In the genomic region with DNA sequence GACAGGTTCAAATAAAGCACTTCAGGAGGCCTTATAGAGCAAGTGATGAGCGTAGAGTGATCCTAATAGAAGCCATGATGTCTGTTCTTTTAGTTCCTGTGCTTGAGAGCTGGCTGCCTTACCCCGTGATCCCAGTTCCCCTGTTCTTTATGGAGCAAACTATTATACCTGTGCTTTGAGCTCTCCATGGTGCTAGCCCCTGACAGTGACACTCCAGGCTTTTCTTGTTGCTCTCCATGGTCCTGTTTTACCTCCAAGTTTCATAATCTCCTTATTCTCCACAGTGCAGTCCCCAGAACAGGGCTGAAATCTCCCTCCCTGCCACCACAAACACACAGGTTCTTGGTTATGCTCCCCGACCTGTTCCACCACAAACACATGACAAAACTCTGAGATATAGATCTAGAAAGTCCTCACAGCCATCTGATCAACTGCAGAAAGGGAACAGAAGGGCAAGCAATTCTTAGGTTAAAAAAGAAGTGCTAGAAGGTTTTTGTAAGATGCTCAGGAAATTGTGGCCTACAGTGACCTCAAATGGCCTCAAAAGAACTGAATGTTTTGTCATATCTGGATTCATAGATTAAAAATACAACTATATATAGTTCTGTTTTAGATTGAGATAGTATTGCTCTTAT, we compare ENCODE assay signal across 1 cellular context.
TF ChIP-seq lines count a peak whose summit lies in the region.

No MANE protein-coding gene starts in this region.

TF ChIP-seq in HepG2, 621 proteins besides CTCF, POLR2A, EP300 and RAD21 (continued from another document and continues in another):
- TF ChIP-seq, protein P1, sequence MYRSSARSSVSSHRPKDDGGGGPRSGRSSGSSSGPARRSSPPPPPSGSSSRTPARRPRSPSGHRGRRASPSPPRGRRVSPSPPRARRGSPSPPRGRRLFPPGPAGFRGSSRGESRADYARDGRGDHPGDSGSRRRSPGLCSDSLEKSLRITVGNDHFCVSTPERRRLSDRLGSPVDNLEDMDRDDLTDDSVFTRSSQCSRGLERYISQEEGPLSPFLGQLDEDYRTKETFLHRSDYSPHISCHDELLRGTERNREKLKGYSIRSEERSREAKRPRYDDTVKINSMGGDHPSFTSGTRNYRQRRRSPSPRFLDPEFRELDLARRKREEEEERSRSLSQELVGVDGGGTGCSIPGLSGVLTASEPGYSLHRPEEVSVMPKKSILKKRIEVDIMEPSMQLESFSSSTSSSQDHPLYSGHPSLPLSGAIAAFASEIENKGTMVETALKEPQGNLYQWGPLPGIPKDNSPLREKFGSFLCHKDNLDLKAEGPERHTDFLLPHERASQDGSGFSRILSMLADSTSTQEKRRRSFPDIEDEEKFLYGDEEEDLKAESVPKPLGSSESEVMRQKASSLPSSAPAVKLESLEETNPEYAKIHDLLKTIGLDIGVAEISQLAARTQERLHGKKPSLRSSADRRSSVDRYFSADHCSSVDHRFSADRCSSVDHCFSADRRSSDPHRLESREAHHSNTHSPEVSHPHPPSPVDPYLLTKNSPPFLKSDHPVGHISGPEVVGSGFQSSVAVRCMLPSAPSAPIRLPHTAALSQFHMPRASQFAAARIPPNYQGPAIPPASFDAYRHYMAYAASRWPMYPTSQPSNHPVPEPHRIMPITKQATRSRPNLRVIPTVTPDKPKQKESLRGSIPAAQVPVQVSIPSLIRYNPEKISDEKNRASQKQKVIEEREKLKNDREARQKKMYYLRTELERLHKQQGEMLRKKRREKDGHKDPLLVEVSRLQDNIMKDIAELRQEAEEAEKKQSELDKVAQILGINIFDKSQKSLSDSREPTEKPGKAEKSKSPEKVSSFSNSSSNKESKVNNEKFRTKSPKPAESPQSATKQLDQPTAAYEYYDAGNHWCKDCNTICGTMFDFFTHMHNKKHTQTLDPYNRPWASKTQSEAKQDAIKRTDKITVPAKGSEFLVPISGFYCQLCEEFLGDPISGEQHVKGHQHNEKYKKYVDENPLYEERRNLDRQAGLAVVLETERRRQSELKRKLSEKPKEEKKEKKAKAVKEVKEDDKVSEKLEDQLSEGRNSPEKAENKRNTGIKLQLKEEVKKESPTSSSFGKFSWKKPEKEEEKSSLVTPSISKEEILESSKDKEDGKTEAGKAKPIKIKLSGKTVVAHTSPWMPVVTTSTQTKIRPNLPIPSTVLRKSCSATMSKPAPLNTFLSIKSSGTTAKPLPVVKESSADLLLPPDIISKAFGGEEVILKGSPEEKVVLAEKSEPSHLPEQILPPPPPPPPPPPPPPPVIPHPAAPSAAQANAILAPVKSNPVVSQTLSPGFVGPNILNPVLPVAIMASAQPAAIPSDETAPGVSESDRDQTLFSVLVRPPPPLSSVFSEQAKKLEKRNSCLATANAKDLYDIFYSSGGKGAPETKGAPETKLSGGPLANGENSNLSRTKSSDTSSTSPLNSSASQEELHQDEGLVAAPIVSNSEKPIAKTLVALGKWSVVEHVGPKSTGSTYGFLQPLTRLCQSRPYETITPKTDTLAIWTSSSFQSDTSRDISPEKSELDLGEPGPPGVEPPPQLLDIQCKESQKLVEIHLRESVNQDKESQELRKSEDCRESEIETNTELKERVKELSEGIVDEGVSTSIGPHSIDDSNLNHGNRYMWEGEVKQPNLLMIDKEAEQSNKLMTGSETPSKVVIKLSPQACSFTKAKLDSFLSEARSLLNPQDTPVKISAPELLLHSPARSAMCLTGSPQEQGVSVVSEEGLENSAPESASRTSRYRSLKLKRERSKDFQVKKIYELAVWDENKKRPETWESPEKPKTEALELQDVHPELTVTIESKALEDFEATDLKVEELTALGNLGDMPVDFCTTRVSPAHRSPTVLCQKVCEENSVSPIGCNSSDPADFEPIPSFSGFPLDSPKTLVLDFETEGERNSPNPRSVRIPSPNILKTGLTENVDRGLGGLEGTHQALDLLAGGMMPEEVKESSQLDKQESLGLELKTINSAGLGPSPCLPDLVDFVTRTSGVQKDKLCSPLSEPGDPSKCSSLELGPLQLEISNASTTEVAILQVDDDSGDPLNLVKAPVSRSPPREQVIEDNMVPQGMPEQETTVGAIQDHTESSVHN (CRISPR knock-in tag; IDR thresholded peaks at IDR 0.05), result peak; percentile 57; the same call in 1 of the 2 replicates
- TF ChIP-seq, protein P2, sequence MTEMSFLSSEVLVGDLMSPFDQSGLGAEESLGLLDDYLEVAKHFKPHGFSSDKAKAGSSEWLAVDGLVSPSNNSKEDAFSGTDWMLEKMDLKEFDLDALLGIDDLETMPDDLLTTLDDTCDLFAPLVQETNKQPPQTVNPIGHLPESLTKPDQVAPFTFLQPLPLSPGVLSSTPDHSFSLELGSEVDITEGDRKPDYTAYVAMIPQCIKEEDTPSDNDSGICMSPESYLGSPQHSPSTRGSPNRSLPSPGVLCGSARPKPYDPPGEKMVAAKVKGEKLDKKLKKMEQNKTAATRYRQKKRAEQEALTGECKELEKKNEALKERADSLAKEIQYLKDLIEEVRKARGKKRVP (CRISPR knock-in tag; IDR thresholded peaks at IDR 0.05), result peak in 1 of 2 experiments; percentile 38; a peak in 1 of 4 replicates
- TF ChIP-seq RFX1 (IDR thresholded peaks at IDR 0.05), result no peak
- TF ChIP-seq SIX1 (CRISPR knock-in tag; IDR thresholded peaks at IDR 0.05; ENCODE audit: borderline replicate concordance), result peak; percentile 83
- peak; percentile 63; the same call in 1 of the 2 replicates for TF ChIP-seq ZIK1 (CRISPR knock-in tag; IDR thresholded peaks at IDR 0.05; ENCODE audit: borderline replicate concordance, low read depth)
- TF ChIP-seq, protein P3, sequence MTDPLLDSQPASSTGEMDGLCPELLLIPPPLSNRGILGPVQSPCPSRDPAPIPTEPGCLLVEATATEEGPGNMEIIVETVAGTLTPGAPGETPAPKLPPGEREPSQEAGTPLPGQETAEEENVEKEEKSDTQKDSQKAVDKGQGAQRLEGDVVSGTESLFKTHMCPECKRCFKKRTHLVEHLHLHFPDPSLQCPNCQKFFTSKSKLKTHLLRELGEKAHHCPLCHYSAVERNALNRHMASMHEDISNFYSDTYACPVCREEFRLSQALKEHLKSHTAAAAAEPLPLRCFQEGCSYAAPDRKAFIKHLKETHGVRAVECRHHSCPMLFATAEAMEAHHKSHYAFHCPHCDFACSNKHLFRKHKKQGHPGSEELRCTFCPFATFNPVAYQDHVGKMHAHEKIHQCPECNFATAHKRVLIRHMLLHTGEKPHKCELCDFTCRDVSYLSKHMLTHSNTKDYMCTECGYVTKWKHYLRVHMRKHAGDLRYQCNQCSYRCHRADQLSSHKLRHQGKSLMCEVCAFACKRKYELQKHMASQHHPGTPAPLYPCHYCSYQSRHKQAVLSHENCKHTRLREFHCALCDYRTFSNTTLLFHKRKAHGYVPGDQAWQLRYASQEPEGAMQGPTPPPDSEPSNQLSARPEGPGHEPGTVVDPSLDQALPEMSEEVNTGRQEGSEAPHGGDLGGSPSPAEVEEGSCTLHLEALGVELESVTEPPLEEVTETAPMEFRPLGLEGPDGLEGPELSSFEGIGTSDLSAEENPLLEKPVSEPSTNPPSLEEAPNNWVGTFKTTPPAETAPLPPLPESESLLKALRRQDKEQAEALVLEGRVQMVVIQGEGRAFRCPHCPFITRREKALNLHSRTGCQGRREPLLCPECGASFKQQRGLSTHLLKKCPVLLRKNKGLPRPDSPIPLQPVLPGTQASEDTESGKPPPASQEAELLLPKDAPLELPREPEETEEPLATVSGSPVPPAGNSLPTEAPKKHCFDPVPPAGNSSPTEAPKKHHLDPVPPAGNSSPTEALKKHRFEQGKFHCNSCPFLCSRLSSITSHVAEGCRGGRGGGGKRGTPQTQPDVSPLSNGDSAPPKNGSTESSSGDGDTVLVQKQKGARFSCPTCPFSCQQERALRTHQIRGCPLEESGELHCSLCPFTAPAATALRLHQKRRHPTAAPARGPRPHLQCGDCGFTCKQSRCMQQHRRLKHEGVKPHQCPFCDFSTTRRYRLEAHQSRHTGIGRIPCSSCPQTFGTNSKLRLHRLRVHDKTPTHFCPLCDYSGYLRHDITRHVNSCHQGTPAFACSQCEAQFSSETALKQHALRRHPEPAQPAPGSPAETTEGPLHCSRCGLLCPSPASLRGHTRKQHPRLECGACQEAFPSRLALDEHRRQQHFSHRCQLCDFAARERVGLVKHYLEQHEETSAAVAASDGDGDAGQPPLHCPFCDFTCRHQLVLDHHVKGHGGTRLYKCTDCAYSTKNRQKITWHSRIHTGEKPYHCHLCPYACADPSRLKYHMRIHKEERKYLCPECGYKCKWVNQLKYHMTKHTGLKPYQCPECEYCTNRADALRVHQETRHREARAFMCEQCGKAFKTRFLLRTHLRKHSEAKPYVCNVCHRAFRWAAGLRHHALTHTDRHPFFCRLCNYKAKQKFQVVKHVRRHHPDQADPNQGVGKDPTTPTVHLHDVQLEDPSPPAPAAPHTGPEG (CRISPR knock-in tag; IDR thresholded peaks at IDR 0.05), result peak; percentile 89
- peak; percentile 65; the same call in 1 of the 2 replicates for TF ChIP-seq NAIF1 (CRISPR knock-in tag; IDR thresholded peaks at IDR 0.05; ENCODE audit: borderline replicate concordance)
- TF ChIP-seq SIX4 (CRISPR knock-in tag; IDR thresholded peaks at IDR 0.05), result peak; percentile 87
- TF ChIP-seq, protein P4, sequence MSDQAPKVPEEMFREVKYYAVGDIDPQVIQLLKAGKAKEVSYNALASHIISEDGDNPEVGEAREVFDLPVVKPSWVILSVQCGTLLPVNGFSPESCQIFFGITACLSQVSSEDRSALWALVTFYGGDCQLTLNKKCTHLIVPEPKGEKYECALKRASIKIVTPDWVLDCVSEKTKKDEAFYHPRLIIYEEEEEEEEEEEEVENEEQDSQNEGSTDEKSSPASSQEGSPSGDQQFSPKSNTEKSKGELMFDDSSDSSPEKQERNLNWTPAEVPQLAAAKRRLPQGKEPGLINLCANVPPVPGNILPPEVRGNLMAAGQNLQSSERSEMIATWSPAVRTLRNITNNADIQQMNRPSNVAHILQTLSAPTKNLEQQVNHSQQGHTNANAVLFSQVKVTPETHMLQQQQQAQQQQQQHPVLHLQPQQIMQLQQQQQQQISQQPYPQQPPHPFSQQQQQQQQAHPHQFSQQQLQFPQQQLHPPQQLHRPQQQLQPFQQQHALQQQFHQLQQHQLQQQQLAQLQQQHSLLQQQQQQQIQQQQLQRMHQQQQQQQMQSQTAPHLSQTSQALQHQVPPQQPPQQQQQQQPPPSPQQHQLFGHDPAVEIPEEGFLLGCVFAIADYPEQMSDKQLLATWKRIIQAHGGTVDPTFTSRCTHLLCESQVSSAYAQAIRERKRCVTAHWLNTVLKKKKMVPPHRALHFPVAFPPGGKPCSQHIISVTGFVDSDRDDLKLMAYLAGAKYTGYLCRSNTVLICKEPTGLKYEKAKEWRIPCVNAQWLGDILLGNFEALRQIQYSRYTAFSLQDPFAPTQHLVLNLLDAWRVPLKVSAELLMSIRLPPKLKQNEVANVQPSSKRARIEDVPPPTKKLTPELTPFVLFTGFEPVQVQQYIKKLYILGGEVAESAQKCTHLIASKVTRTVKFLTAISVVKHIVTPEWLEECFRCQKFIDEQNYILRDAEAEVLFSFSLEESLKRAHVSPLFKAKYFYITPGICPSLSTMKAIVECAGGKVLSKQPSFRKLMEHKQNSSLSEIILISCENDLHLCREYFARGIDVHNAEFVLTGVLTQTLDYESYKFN (CRISPR knock-in tag; conservative IDR thresholded peaks at IDR 0.05), result no peak
- no peak for TF ChIP-seq PTBP1 (IDR thresholded peaks at IDR 0.05; ENCODE audit: low read depth, low read length, poor library complexity, severe bottlenecking)
- TF ChIP-seq, protein P5, sequence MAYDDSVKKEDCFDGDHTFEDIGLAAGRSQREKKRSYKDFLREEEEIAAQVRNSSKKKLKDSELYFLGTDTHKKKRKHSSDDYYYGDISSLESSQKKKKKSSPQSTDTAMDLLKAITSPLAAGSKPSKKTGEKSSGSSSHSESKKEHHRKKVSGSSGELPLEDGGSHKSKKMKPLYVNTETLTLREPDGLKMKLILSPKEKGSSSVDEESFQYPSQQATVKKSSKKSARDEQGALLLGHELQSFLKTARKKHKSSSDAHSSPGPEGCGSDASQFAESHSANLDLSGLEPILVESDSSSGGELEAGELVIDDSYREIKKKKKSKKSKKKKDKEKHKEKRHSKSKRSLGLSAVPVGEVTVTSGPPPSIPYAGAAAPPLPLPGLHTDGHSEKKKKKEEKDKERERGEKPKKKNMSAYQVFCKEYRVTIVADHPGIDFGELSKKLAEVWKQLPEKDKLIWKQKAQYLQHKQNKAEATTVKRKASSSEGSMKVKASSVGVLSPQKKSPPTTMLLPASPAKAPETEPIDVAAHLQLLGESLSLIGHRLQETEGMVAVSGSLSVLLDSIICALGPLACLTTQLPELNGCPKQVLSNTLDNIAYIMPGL (CRISPR knock-in tag; IDR thresholded peaks at IDR 0.05; ENCODE audit: borderline replicate concordance in 1 of 2, low read depth in 1 of 2), result peak in 1 of 2 experiments; percentile 55; a peak in 1 of 4 replicates
- peak; percentile 95; the same call in 1 of the 2 replicates for TF ChIP-seq ZNF816 (CRISPR knock-in tag; IDR thresholded peaks at IDR 0.05; ENCODE audit: borderline replicate concordance)
- TF ChIP-seq KDM3A (CRISPR knock-in tag; IDR thresholded peaks at IDR 0.05; ENCODE audit: low read depth), result peak; percentile 64; the same call in 1 of the 2 replicates
- TF ChIP-seq KMT2B (CRISPR knock-in tag; IDR thresholded peaks at IDR 0.05), result peak; percentile 86; the same call in 1 of the 2 replicates
- TF ChIP-seq, protein P6, sequence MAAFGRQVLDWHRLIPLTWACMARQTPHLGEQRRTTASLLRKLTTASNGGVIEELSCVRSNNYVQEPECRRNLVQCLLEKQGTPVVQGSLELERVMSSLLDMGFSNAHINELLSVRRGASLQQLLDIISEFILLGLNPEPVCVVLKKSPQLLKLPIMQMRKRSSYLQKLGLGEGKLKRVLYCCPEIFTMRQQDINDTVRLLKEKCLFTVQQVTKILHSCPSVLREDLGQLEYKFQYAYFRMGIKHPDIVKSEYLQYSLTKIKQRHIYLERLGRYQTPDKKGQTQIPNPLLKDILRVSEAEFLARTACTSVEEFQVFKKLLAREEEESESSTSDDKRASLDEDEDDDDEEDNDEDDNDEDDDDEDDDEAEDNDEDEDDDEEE (CRISPR knock-in tag; IDR thresholded peaks at IDR 0.05), result peak; percentile 93
- peak; percentile 82; the same call in 1 of the 2 replicates for TF ChIP-seq ZSCAN25 (CRISPR knock-in tag; IDR thresholded peaks at IDR 0.05)
- peak; percentile 91; the same call in 1 of the 2 replicates for TF ChIP-seq ZNF660 (CRISPR knock-in tag; IDR thresholded peaks at IDR 0.05; ENCODE audit: borderline replicate concordance, low read depth)
- peak; percentile 46; the same call in 1 of the 2 replicates for TF ChIP-seq YEATS4 (CRISPR knock-in tag; IDR thresholded peaks at IDR 0.05; ENCODE audit: borderline replicate concordance)
- TF ChIP-seq ZNF33B (CRISPR knock-in tag; IDR thresholded peaks at IDR 0.05), result 0 out of 2 replicates have a peak, but pooled peaks have one; percentile 42
- TF ChIP-seq SALL2 (CRISPR knock-in tag; IDR thresholded peaks at IDR 0.05), result peak; percentile 71; the same call in 1 of the 2 replicates
- TF ChIP-seq, protein P7, sequence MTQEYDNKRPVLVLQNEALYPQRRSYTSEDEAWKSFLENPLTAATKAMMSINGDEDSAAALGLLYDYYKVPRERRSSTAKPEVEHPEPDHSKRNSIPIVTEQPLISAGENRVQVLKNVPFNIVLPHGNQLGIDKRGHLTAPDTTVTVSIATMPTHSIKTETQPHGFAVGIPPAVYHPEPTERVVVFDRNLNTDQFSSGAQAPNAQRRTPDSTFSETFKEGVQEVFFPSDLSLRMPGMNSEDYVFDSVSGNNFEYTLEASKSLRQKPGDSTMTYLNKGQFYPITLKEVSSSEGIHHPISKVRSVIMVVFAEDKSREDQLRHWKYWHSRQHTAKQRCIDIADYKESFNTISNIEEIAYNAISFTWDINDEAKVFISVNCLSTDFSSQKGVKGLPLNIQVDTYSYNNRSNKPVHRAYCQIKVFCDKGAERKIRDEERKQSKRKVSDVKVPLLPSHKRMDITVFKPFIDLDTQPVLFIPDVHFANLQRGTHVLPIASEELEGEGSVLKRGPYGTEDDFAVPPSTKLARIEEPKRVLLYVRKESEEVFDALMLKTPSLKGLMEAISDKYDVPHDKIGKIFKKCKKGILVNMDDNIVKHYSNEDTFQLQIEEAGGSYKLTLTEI (CRISPR knock-in tag; conservative IDR thresholded peaks at IDR 0.05), result no peak
- peak; percentile 55; the same call in 1 of the 2 replicates for TF ChIP-seq FOXO1 (CRISPR knock-in tag; IDR thresholded peaks at IDR 0.05)
- peak; percentile 65 for TF ChIP-seq ZNF263 (CRISPR knock-in tag; IDR thresholded peaks at IDR 0.05)
- TF ChIP-seq ZNF598 (CRISPR knock-in tag; IDR thresholded peaks at IDR 0.05; ENCODE audit: borderline replicate concordance), result no peak
